Comparison of ENCODE assay signal across 10 cellular contexts in genomic region chr22:16824718-16825687, GRCh38. TPM values are rescaled to one million over a fixed set of nuclear protein-coding genes. Genes with fewer than 3 reads are reported as not detected.
A peak's percentile ranks its signal among the peaks of the same experiment; 100 is the strongest.
DNase-seq lines count a peak whose midpoint lies in the region; ATAC-seq and TF ChIP-seq lines count a peak whose summit lies in the region.
"Had no signal": no experiment of that assay in that cellular context is flagged by ENCODE, and none has a peak within 500 bp of the region (broad histone marks: within the 10 kb centered on the region; RNA-seq: fewer than 3 reads in every experiment).

TSS of gene XKR3 (minus strand) at chr22:16825411. CDS start at chr22:16808073, 17,338 bp downstream.

- no peak within 1 kb of the TSS for H3K4me3 Mint-ChIP-seq in progenitor cell of endocrine pancreas (ENCODE audit: low read depth)
- H3K4me3 Mint-ChIP-seq: WTC11 had no signal

- no peaks in the 10 kb centered on the region for H3K4me1 Mint-ChIP-seq in progenitor cell of endocrine pancreas (ENCODE audit: low read depth)

- DNase-seq in OCI-LY7 (ENCODE audit: low spot score): peak; percentile 51
- peak; percentile 8 for DNase-seq in fibroblast of the aortic adventitia (ENCODE audit: low read depth)
- DNase-seq in progenitor cell of endocrine pancreas (ENCODE audit: low spot score, unreplicated experiment): no peak
- no peak for DNase-seq in GM10266 (ENCODE audit: extremely low spot score)
- no peak for DNase-seq in SHP77 treated with DMSO at 0.1 percent for 48 hours (lab: John Stamatoyannopoulos, UW)
- DNase-seq: heart left ventricle had no signal

- POLR2A ChIA-PET in OCI-LY7 (lab: Charles Lee): interaction anchor here (1.0 kb wide), 1 partner anchor 17 kb away, joined by 4 read pairs; no protein-coding TSS in a partner anchor

- ATAC-seq in GM21737 (IDR thresholded peaks at IDR 0.05; ENCODE audit: unreplicated experiment) (peak; percentile 78), HG03045 (IDR thresholded peaks at IDR 0.05; ENCODE audit: unreplicated experiment) (no peak)
- ATAC-seq: WTC11 had no signal

- H4K20me1 ChIP-seq in BLaER1 (no peaks in the 10 kb centered on the region), OCI-LY7 (ENCODE audit: insufficient read depth, low read length) (no peaks in the 10 kb centered on the region)

- peak within 1 kb of the TSS; percentile 100 for H2AFZ ChIP-seq in OCI-LY7 (ENCODE audit: low read length)

- H3K27me3 ChIP-seq in BLaER1: no peaks in the 10 kb centered on the region
- H3K27me3 ChIP-seq: heart left ventricle had no signal

- H3K27ac Mint-ChIP-seq in progenitor cell of endocrine pancreas: no peak within 1 kb of the TSS
- H3K27ac Mint-ChIP-seq: WTC11 had no signal

- H3K4me2 ChIP-seq in BLaER1 (peak within 1 kb of the TSS; percentile 64), OCI-LY7 (ENCODE audit: low read length) (peak within 1 kb of the TSS; percentile 72)

- H3K79me2 ChIP-seq in OCI-LY7 (ENCODE audit: insufficient read depth, low read depth, low read length): no peaks in the 10 kb centered on the region

- no peaks in the 10 kb centered on the region for H3K9me2 ChIP-seq in OCI-LY7 (ENCODE audit: insufficient read depth, low read length)

- 0 out of 2 replicates have a peak within 1 kb of the TSS, but pooled peaks have one; percentile 35 for H3K9ac ChIP-seq in BLaER1

- H3K4me3 ChIP-seq in BLaER1 (peak within 1 kb of the TSS; percentile 15; the same call in 1 of the 2 replicates), OCI-LY7 (ENCODE audit: low read depth, low read length, poor library complexity, severe bottlenecking) (peak within 1 kb of the TSS; percentile 49), fibroblast of the aortic adventitia (ENCODE audit: low read depth, low read length) (no peak within 1 kb of the TSS)

- TF ChIP-seq CTCF in OCI-LY7 (conservative IDR thresholded peaks at IDR 0.05; ENCODE audit: low read length): no peak
- TF ChIP-seq CTCF in fibroblast of the aortic adventitia (IDR thresholded peaks at IDR 0.05; ENCODE audit: insufficient read depth, low read length): no peak
- TF ChIP-seq CTCF in progenitor cell of endocrine pancreas (IDR thresholded peaks at IDR 0.05; ENCODE audit: unreplicated experiment): no peak
- TF ChIP-seq CTCF in GM10266 (IDR thresholded peaks at IDR 0.05; ENCODE audit: control insufficient read depth, insufficient read depth, low read depth, missing control alignments): no peak

- CTCF ChIA-PET in OCI-LY7 (lab: Charles Lee; ENCODE audit: unreplicated experiment): no interaction called here

- no peaks in the 10 kb centered on the region for H3K27me3 Mint-ChIP-seq in progenitor cell of endocrine pancreas

- H3K4me1 ChIP-seq in BLaER1 (peaks cover 14% of the 10 kb centered on the region), OCI-LY7 (ENCODE audit: insufficient read depth, low read length, poor library complexity, severe bottlenecking) (peaks cover 21% of the 10 kb centered on the region)

- H3K9me3 Mint-ChIP-seq in progenitor cell of endocrine pancreas (ENCODE audit: low read depth): no peaks in the 10 kb centered on the region

- H3K9me3 ChIP-seq in BLaER1 (no peaks in the 10 kb centered on the region), OCI-LY7 (ENCODE audit: low read length) (peaks cover 10% of the 10 kb centered on the region; the same call in 1 of the 2 replicates)

- no TSS peak for BruUV-seq in OCI-LY7 (replicated peaks; lab: Mats Ljungman, UMichigan)

- no peaks in the 10 kb centered on the region for H3K36me3 ChIP-seq in BLaER1
- no peaks in the 10 kb centered on the region; the same call in 1 of the 2 replicates for H3K36me3 ChIP-seq in OCI-LY7 (ENCODE audit: insufficient read depth, low read length)
- H3K36me3 ChIP-seq: heart left ventricle had no signal

- H3K27ac ChIP-seq in BLaER1: peak within 1 kb of the TSS; percentile 40
- H3K27ac ChIP-seq in OCI-LY7 (ENCODE audit: low read depth, low read length, poor library complexity, severe bottlenecking): peak within 1 kb of the TSS; percentile 21

- H3K36me3 Mint-ChIP-seq in progenitor cell of endocrine pancreas (ENCODE audit: insufficient read depth): no peaks in the 10 kb centered on the region

- intact Hi-C loops in OCI-LY7 (cut with micrococcal nuclease; ENCODE audit: unreplicated experiment): no loop called here

RNA-seq across cellular contexts. Expression of gene XKR3, which starts in this region (rescaled TPM):
- not detected in 2 replicates for total RNA-seq in OCI-LY7 (2014; rRNA removed; shearing (Covaris generic))
- total RNA-seq in OCI-LY7 (2022) (not detected in 2 replicates), fibroblast of the aortic adventitia (ENCODE audit: low replicate concordance) (0.09 TPM in 1 of 2 replicates, not detected in the other), progenitor cell of endocrine pancreas (not detected in 2 replicates)
- total RNA-seq: WTC11 had no signal

Comparison
In these comparisons a context has a peak if more than half of its experiments do, and no peak if none do; other contexts are left out.
1. Peak in DNase-seq, H3K4me3 ChIP-seq, H3K27ac ChIP-seq and H3K4me2 ChIP-seq in OCI-LY7; RNA of the gene not detected or under 1 TPM.
2. Peak in DNase-seq in fibroblast of the aortic adventitia; RNA of the gene not detected or under 1 TPM.